In the genomic region with DNA sequence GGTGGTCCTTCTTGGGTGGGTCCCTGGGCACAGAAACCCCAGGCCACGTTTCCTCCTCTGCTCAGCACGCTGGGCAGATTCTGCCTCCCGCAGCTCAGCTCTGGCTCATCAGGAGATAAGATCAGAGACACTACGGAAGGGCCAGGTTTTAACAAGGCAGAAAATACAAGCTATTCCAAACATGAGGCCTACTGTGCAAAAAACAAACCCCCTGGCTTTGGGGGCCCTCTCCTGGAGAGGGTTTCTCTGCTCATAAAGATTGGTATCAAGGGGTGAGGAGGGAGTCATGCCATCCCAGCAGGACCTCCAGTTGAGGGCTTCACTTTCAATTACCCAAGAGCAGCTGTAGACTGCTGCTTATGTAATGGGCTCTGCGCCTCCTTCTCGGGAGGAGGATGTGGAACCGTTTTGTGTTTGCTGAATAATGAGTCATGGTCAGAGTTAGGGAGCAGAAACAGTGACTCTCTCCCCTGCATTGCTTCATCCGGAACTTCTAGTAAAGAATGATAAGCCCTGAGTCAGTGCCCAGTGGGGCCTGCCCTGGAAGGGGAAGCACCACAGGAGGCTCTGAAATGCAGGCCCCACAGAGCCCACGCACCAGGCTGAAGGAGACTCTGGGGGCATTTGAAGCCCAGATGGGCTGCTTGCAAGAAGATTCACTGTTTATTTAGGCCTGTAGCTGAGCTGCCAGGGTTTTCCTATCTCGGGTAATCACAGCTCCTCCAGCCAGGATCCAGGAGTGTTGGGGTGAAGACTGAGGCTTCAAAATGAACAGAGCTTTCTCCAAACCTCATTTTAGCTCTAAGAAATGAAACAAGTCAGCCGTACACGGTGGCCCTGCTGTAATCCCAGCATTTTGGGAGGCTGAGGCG, we compare ENCODE assay signal across 1 cellular context.
A peak's percentile ranks its signal among the peaks of the same experiment; 100 is the strongest.
TF ChIP-seq lines count a peak whose summit lies in the region.

No MANE protein-coding gene starts in this region.

TF ChIP-seq in HepG2, 621 proteins besides CTCF, POLR2A, EP300 and RAD21 (continued from another document and continues in another):
- TF ChIP-seq NAIF1 (CRISPR knock-in tag; IDR thresholded peaks at IDR 0.05; ENCODE audit: borderline replicate concordance) (0 out of 2 replicates have a peak, but pooled peaks have one; percentile 19), ZKSCAN8 (CRISPR knock-in tag; IDR thresholded peaks at IDR 0.05; ENCODE audit: borderline replicate concordance) (peak; percentile 91), ARHGAP35 (CRISPR knock-in tag; IDR thresholded peaks at IDR 0.05; ENCODE audit: borderline replicate concordance) (0 out of 2 replicates have a peak, but pooled peaks have one; percentile 42), ZNF724P (CRISPR knock-in tag; IDR thresholded peaks at IDR 0.05; ENCODE audit: borderline replicate concordance) (no peak), TBX2 (CRISPR knock-in tag; IDR thresholded peaks at IDR 0.05; ENCODE audit: borderline replicate concordance) (peak; percentile 48; the same call in 1 of the 2 replicates), CBX5 (CRISPR knock-in tag; IDR thresholded peaks at IDR 0.05; ENCODE audit: borderline replicate concordance) (peak; percentile 82; the same call in 1 of the 2 replicates), ZNF569 (CRISPR knock-in tag; IDR thresholded peaks at IDR 0.05; ENCODE audit: borderline replicate concordance) (no peak), JUNB (CRISPR knock-in tag; IDR thresholded peaks at IDR 0.05; ENCODE audit: borderline replicate concordance) (peak; percentile 95), LBX2 (CRISPR knock-in tag; IDR thresholded peaks at IDR 0.05; ENCODE audit: borderline replicate concordance) (no peak), TARDBP (CRISPR knock-in tag; IDR thresholded peaks at IDR 0.05) (no peak; the same call in 1 of the 2 replicates), ZNF674 (CRISPR knock-in tag; IDR thresholded peaks at IDR 0.05; ENCODE audit: low read depth) (no peak), ZNF788 (CRISPR knock-in tag; IDR thresholded peaks at IDR 0.05; ENCODE audit: borderline replicate concordance) (peak; percentile 47; the same call in 1 of the 2 replicates), ZNF644 (CRISPR knock-in tag; IDR thresholded peaks at IDR 0.05; ENCODE audit: low read depth) (peak; percentile 76), ZNF605 (CRISPR knock-in tag; IDR thresholded peaks at IDR 0.05) (peak; percentile 62), PRDM4 (CRISPR knock-in tag; IDR thresholded peaks at IDR 0.05; ENCODE audit: borderline replicate concordance) (no peak), ZNF446 (CRISPR knock-in tag; IDR thresholded peaks at IDR 0.05) (no peak), MAFK (conservative IDR thresholded peaks at IDR 0.05 in 1 of 2, IDR thresholded peaks at IDR 0.05 in 1 of 2; ENCODE audit: low read length in 2 of 2) (peak; percentile 1 to 11; a peak in 1 of 4 replicates), CREB1 (IDR thresholded peaks at IDR 0.05) (no peak), CREB1 (CRISPR knock-in tag; IDR thresholded peaks at IDR 0.05) (0 out of 2 replicates have a peak, but pooled peaks have one; percentile 43), BRCA1 (CRISPR knock-in tag; IDR thresholded peaks at IDR 0.05) (0 out of 2 replicates have a peak, but pooled peaks have one; percentile 59), KDM4B (CRISPR knock-in tag; IDR thresholded peaks at IDR 0.05) (0 out of 2 replicates have a peak, but pooled peaks have one; percentile 58), ZFX (CRISPR knock-in tag; IDR thresholded peaks at IDR 0.05; ENCODE audit: low read depth) (peak; percentile 87), CHD4 (IDR thresholded peaks at IDR 0.05; ENCODE audit: borderline replicate concordance, low read length) (no peak), ZNF589 (CRISPR knock-in tag; conservative IDR thresholded peaks at IDR 0.05) (no peak), NR2F2 (IDR thresholded peaks at IDR 0.05; ENCODE audit: borderline replicate concordance, low read depth) (no peak), ZBTB49 (CRISPR knock-in tag; IDR thresholded peaks at IDR 0.05; ENCODE audit: borderline replicate concordance) (0 out of 2 replicates have a peak, but pooled peaks have one; percentile 34), FOXM1 (CRISPR knock-in tag; IDR thresholded peaks at IDR 0.05) (no peak), ERF (CRISPR knock-in tag; IDR thresholded peaks at IDR 0.05) (peak; percentile 87), SOX5 (CRISPR knock-in tag; IDR thresholded peaks at IDR 0.05; ENCODE audit: borderline replicate concordance) (peak; percentile 82), ZNF383 (CRISPR knock-in tag; IDR thresholded peaks at IDR 0.05; ENCODE audit: borderline replicate concordance) (no peak), IKZF5 (CRISPR knock-in tag; IDR thresholded peaks at IDR 0.05) (peak; percentile 71; the same call in 1 of the 2 replicates), NFE2L2 (IDR thresholded peaks at IDR 0.05; ENCODE audit: low read length) (no peak), STAT5B (CRISPR knock-in tag; IDR thresholded peaks at IDR 0.05) (no peak), SMAD9 (CRISPR knock-in tag; IDR thresholded peaks at IDR 0.05) (no peak), ZFP62 (CRISPR knock-in tag; IDR thresholded peaks at IDR 0.05) (no peak), ZNF781 (CRISPR knock-in tag; IDR thresholded peaks at IDR 0.05; ENCODE audit: borderline replicate concordance, not compliant biosample characterization) (peak; percentile 38), PPARG (CRISPR knock-in tag; conservative IDR thresholded peaks at IDR 0.05) (peak; percentile 87), ZNF138 (CRISPR knock-in tag; IDR thresholded peaks at IDR 0.05; ENCODE audit: low read depth) (no peak), ZMYM3 (CRISPR knock-in tag; IDR thresholded peaks at IDR 0.05) (peak; percentile 80), ZNF614 (CRISPR knock-in tag; IDR thresholded peaks at IDR 0.05; ENCODE audit: borderline replicate concordance) (peak; percentile 95), HOXA3 (CRISPR knock-in tag; IDR thresholded peaks at IDR 0.05) (peak; percentile 70)
- TF ChIP-seq, protein P1, sequence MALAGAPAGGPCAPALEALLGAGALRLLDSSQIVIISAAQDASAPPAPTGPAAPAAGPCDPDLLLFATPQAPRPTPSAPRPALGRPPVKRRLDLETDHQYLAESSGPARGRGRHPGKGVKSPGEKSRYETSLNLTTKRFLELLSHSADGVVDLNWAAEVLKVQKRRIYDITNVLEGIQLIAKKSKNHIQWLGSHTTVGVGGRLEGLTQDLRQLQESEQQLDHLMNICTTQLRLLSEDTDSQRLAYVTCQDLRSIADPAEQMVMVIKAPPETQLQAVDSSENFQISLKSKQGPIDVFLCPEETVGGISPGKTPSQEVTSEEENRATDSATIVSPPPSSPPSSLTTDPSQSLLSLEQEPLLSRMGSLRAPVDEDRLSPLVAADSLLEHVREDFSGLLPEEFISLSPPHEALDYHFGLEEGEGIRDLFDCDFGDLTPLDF (CRISPR knock-in tag; IDR thresholded peaks at IDR 0.05), result no peak
- TF ChIP-seq, protein P2, sequence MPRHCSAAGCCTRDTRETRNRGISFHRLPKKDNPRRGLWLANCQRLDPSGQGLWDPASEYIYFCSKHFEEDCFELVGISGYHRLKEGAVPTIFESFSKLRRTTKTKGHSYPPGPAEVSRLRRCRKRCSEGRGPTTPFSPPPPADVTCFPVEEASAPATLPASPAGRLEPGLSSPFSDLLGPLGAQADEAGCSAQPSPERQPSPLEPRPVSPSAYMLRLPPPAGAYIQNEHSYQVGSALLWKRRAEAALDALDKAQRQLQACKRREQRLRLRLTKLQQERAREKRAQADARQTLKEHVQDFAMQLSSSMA (CRISPR knock-in tag; IDR thresholded peaks at IDR 0.05), result no peak
- TF ChIP-seq, protein P3, sequence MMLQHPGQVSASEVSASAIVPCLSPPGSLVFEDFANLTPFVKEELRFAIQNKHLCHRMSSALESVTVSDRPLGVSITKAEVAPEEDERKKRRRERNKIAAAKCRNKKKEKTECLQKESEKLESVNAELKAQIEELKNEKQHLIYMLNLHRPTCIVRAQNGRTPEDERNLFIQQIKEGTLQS (CRISPR knock-in tag; IDR thresholded peaks at IDR 0.05), result peak; percentile 98
- TF ChIP-seq, protein P4, sequence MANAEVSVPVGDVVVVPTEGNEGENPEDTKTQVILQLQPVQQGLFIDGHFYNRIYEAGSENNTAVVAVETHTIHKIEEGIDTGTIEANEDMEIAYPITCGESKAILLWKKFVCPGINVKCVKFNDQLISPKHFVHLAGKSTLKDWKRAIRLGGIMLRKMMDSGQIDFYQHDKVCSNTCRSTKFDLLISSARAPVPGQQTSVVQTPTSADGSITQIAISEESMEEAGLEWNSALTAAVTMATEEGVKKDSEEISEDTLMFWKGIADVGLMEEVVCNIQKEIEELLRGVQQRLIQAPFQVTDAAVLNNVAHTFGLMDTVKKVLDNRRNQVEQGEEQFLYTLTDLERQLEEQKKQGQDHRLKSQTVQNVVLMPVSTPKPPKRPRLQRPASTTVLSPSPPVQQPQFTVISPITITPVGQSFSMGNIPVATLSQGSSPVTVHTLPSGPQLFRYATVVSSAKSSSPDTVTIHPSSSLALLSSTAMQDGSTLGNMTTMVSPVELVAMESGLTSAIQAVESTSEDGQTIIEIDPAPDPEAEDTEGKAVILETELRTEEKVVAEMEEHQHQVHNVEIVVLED (CRISPR knock-in tag; IDR thresholded peaks at IDR 0.05; ENCODE audit: borderline replicate concordance), result no peak
- TF ChIP-seq, protein P5, sequence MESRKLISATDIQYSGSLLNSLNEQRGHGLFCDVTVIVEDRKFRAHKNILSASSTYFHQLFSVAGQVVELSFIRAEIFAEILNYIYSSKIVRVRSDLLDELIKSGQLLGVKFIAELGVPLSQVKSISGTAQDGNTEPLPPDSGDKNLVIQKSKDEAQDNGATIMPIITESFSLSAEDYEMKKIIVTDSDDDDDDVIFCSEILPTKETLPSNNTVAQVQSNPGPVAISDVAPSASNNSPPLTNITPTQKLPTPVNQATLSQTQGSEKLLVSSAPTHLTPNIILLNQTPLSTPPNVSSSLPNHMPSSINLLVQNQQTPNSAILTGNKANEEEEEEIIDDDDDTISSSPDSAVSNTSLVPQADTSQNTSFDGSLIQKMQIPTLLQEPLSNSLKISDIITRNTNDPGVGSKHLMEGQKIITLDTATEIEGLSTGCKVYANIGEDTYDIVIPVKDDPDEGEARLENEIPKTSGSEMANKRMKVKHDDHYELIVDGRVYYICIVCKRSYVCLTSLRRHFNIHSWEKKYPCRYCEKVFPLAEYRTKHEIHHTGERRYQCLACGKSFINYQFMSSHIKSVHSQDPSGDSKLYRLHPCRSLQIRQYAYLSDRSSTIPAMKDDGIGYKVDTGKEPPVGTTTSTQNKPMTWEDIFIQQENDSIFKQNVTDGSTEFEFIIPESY (CRISPR knock-in tag; IDR thresholded peaks at IDR 0.05), result peak; percentile 57
